Comparison of ENCODE assay signal across 1 cellular context in the genomic region with DNA sequence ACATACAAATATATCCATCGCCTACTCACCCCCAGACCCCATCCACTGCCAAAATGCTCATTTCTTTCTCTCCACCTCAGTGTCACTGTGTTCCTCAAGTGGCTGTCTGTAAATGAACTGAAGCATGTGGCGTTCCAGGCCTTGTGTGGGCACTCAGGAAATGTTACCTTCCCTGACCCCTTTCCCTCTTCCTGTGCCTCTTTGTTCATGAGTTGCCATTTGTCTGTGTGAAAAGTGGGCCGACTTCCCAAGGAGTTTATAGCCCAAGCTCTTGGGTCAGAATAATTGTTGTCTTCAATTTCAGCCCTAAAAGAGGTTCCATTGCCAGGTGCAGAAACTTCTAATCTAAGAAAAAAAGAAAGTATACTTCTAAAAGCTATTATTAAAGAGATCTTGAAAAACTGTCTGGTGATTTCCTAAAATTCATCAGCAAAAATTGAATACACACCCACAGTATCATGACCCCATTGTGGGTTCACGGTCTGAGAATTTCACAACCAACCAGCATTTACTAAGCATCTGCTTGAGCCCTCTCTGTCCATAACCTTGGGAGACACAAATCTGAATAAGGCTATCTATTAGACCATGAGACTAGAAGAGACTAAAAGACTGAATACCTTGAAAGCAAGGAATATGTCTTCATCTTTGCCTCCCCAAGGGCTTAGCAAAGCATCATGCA.
TF ChIP-seq lines count a peak whose summit lies in the region.

No MANE protein-coding gene starts in this region.

TF ChIP-seq in SK-N-SH, 30 proteins besides CTCF, POLR2A, EP300 and RAD21 (continued from another document):
- no peak for TF ChIP-seq FOSL2 (IDR thresholded peaks at IDR 0.05; ENCODE audit: borderline replicate concordance, low read depth)
- TF ChIP-seq PBX3 (IDR thresholded peaks at IDR 0.05): no peak
- no peak for TF ChIP-seq SMC3 (IDR thresholded peaks at IDR 0.05; ENCODE audit: low read depth, low read length)
- TF ChIP-seq RFX5 (IDR thresholded peaks at IDR 0.05; ENCODE audit: low read length): no peak
- no peak for TF ChIP-seq RCOR1 (IDR thresholded peaks at IDR 0.05; ENCODE audit: low read length)
- TF ChIP-seq YY1 (IDR thresholded peaks at IDR 0.05; ENCODE audit: low read depth): no peak
- TF ChIP-seq JUND (IDR thresholded peaks at IDR 0.05): no peak
- TF ChIP-seq, protein P1, sequence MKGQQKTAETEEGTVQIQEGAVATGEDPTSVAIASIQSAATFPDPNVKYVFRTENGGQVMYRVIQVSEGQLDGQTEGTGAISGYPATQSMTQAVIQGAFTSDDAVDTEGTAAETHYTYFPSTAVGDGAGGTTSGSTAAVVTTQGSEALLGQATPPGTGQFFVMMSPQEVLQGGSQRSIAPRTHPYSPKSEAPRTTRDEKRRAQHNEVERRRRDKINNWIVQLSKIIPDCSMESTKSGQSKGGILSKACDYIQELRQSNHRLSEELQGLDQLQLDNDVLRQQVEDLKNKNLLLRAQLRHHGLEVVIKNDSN (IDR thresholded peaks at IDR 0.05; ENCODE audit: borderline replicate concordance, low read depth): no peak
- no peak for TF ChIP-seq GABPA (IDR thresholded peaks at IDR 0.05; ENCODE audit: low read depth)
- TF ChIP-seq FOXJ3 (CRISPR knock-in tag; IDR thresholded peaks at IDR 0.05): no peak
- no peak for TF ChIP-seq RXRA (IDR thresholded peaks at IDR 0.05; ENCODE audit: borderline replicate concordance, low read depth)
- no peak for TF ChIP-seq MXI1 (IDR thresholded peaks at IDR 0.05; ENCODE audit: low read depth, low read length)
- no peak for TF ChIP-seq ELF1 (IDR thresholded peaks at IDR 0.05)
